1 cellular context compared by ENCODE assay signal in the genomic region with DNA sequence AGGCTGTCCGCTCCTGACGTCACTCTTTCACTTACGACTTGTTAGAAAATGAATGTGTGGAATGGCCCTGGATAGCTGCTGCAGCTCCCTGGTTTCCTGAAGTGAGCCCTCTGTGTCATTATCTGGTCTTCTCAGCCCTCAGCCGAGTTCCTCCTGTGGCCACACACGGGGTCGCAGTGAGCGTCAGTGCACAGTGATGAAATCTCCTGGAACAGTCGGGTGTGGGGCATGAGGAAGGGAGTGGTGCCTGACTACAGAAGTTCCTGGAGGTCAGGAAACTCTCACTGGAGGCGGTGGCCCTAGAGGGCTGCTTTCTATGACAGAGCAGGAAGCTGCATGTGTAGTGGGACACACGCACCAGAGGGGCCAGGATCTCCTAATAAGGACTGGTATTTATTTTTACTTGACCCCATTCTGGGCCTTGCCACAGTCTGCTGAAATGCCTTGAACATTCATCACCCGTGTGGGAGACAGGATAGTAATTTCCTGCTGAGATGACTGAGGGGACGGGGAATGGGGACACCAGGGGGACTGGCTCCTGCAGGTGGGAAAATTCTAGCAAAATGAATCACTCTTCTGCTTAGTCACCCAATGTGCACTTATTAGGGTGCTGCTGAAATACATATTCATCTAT.
TF ChIP-seq lines count a peak whose summit lies in the region.
"Not testable (repeated sequence)": the region's sequence is repeated elsewhere in the genome, so short reads cannot be mapped to it uniquely, and the experiment has no call there.

No MANE protein-coding gene starts in this region.

TF ChIP-seq in K562, 482 proteins besides CTCF, POLR2A, EP300 and RAD21 (continued from another document and continues in another):
- TF ChIP-seq, protein P1, sequence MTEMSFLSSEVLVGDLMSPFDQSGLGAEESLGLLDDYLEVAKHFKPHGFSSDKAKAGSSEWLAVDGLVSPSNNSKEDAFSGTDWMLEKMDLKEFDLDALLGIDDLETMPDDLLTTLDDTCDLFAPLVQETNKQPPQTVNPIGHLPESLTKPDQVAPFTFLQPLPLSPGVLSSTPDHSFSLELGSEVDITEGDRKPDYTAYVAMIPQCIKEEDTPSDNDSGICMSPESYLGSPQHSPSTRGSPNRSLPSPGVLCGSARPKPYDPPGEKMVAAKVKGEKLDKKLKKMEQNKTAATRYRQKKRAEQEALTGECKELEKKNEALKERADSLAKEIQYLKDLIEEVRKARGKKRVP (CRISPR knock-in tag; IDR thresholded peaks at IDR 0.05): peak; percentile 87
- peak; percentile 47; the same call in 1 of the 2 replicates for TF ChIP-seq NFIC (IDR thresholded peaks at IDR 0.05)
- TF ChIP-seq, protein P2, sequence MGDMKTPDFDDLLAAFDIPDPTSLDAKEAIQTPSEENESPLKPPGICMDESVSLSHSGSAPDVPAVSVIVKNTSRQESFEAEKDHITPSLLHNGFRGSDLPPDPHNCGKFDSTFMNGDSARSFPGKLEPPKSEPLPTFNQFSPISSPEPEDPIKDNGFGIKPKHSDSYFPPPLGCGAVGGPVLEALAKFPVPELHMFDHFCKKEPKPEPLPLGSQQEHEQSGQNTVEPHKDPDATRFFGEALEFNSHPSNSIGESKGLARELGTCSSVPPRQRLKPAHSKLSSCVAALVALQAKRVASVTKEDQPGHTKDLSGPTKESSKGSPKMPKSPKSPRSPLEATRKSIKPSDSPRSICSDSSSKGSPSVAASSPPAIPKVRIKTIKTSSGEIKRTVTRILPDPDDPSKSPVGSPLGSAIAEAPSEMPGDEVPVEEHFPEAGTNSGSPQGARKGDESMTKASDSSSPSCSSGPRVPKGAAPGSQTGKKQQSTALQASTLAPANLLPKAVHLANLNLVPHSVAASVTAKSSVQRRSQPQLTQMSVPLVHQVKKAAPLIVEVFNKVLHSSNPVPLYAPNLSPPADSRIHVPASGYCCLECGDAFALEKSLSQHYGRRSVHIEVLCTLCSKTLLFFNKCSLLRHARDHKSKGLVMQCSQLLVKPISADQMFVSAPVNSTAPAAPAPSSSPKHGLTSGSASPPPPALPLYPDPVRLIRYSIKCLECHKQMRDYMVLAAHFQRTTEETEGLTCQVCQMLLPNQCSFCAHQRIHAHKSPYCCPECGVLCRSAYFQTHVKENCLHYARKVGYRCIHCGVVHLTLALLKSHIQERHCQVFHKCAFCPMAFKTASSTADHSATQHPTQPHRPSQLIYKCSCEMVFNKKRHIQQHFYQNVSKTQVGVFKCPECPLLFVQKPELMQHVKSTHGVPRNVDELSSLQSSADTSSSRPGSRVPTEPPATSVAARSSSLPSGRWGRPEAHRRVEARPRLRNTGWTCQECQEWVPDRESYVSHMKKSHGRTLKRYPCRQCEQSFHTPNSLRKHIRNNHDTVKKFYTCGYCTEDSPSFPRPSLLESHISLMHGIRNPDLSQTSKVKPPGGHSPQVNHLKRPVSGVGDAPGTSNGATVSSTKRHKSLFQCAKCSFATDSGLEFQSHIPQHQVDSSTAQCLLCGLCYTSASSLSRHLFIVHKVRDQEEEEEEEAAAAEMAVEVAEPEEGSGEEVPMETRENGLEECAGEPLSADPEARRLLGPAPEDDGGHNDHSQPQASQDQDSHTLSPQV (IDR thresholded peaks at IDR 0.05): peak; percentile 75
- TF ChIP-seq MYC (IDR thresholded peaks at IDR 0.05; ENCODE audit: low read depth, low read length): peak; percentile 67
- not testable (repeated sequence) for TF ChIP-seq MYC (CRISPR knock-in tag; IDR thresholded peaks at IDR 0.05; ENCODE audit: borderline replicate concordance, low read depth); ETV6 (CRISPR knock-in tag; IDR thresholded peaks at IDR 0.05; ENCODE audit: borderline replicate concordance)
- peak; percentile 64 for TF ChIP-seq JUND (IDR thresholded peaks at IDR 0.05; ENCODE audit: borderline replicate concordance, low read depth, low read length)
- peak; percentile 80; the same call in 1 of the 3 replicates for TF ChIP-seq JUND (tag; IDR thresholded peaks at IDR 0.05; ENCODE audit: borderline replicate concordance, low read depth, low read length)
- TF ChIP-seq TAF9B (IDR thresholded peaks at IDR 0.05; ENCODE audit: partially characterized antibody): peak; percentile 53
- TF ChIP-seq NR2C1 (IDR thresholded peaks at IDR 0.05): peak; percentile 51; the same call in 1 of the 2 replicates
- peak; percentile 72 for TF ChIP-seq NR2C1 (tag; IDR thresholded peaks at IDR 0.05)
- TF ChIP-seq, protein P3, sequence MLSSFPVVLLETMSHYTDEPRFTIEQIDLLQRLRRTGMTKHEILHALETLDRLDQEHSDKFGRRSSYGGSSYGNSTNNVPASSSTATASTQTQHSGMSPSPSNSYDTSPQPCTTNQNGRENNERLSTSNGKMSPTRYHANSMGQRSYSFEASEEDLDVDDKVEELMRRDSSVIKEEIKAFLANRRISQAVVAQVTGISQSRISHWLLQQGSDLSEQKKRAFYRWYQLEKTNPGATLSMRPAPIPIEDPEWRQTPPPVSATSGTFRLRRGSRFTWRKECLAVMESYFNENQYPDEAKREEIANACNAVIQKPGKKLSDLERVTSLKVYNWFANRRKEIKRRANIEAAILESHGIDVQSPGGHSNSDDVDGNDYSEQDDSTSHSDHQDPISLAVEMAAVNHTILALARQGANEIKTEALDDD (IDR thresholded peaks at IDR 0.05): peak; percentile 75
- TF ChIP-seq TCF3 (CRISPR knock-in tag; IDR thresholded peaks at IDR 0.05): peak; percentile 88
- TF ChIP-seq ATF7 (IDR thresholded peaks at IDR 0.05): peak; percentile 92
- peak; percentile 74; the same call in 1 of the 2 replicates for TF ChIP-seq ZNF589 (CRISPR knock-in tag; IDR thresholded peaks at IDR 0.05; ENCODE audit: low read depth)
- TF ChIP-seq POLR2AphosphoS5 (IDR thresholded peaks at IDR 0.05; ENCODE audit: control insufficient read depth, insufficient read depth, low read depth, low read length): peak; percentile 56
- peak; percentile 36; the same call in 1 of the 2 replicates for TF ChIP-seq LCOR (CRISPR knock-in tag; IDR thresholded peaks at IDR 0.05)
- TF ChIP-seq ELF1 (tag; IDR thresholded peaks at IDR 0.05): peak; percentile 57; the same call in 1 of the 2 replicates
- TF ChIP-seq FOXK2 (conservative IDR thresholded peaks at IDR 0.05 in 1 of 2, IDR thresholded peaks at IDR 0.05 in 1 of 2; ENCODE audit: low read depth in 2 of 2): 0 out of 4 replicates have a peak, but pooled peaks of 1 of the 2 experiments have one; percentile 35
- TF ChIP-seq PHF8 (IDR thresholded peaks at IDR 0.05; ENCODE audit: borderline replicate concordance, low read length): peak; percentile 28; the same call in 1 of the 2 replicates
- peak; percentile 81; the same call in 1 of the 2 replicates for TF ChIP-seq DMBX1 (CRISPR knock-in tag; IDR thresholded peaks at IDR 0.05; ENCODE audit: borderline replicate concordance)
- TF ChIP-seq, protein P4, sequence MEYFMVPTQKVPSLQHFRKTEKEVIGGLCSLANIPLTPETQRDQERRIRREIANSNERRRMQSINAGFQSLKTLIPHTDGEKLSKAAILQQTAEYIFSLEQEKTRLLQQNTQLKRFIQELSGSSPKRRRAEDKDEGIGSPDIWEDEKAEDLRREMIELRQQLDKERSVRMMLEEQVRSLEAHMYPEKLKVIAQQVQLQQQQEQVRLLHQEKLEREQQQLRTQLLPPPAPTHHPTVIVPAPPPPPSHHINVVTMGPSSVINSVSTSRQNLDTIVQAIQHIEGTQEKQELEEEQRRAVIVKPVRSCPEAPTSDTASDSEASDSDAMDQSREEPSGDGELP (CRISPR knock-in tag; IDR thresholded peaks at IDR 0.05; ENCODE audit: borderline replicate concordance): peak; percentile 85
- TF ChIP-seq ZNF384 (IDR thresholded peaks at IDR 0.05; ENCODE audit: low read depth, low read length): 0 out of 2 replicates have a peak, but pooled peaks have one; percentile 4
- peak; percentile 61 to 86; a peak in 2 of 4 replicates for TF ChIP-seq MAZ (CRISPR knock-in tag; conservative IDR thresholded peaks at IDR 0.05 in 1 of 2, IDR thresholded peaks at IDR 0.05 in 1 of 2)
- TF ChIP-seq, protein P5, sequence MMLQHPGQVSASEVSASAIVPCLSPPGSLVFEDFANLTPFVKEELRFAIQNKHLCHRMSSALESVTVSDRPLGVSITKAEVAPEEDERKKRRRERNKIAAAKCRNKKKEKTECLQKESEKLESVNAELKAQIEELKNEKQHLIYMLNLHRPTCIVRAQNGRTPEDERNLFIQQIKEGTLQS (IDR thresholded peaks at IDR 0.05): peak; percentile 97
- TF ChIP-seq, protein P5 (CRISPR knock-in tag; conservative IDR thresholded peaks at IDR 0.05): peak; percentile 95
- peak; percentile 63; the same call in 1 of the 2 replicates for TF ChIP-seq ZNF584 (CRISPR knock-in tag; IDR thresholded peaks at IDR 0.05; ENCODE audit: low read depth)
- TF ChIP-seq GABPA (tag; conservative IDR thresholded peaks at IDR 0.05; ENCODE audit: low read depth): peak; percentile 61
- TF ChIP-seq ETV6 (IDR thresholded peaks at IDR 0.05; ENCODE audit: borderline replicate concordance in 1 of 2, low read depth in 2 of 2, low read length in 1 of 2): peak in 1 of 2 experiments; percentile 72; a peak in 2 of 4 replicates
- 0 out of 2 replicates have a peak, but pooled peaks have one; percentile 10 for TF ChIP-seq NFE2 (IDR thresholded peaks at IDR 0.05; ENCODE audit: low read depth)
- 0 out of 2 replicates have a peak, but pooled peaks have one; percentile 7 for TF ChIP-seq KLF13 (tag; IDR thresholded peaks at IDR 0.05; ENCODE audit: borderline replicate concordance, low read depth)
- TF ChIP-seq ZNF766 (CRISPR knock-in tag; conservative IDR thresholded peaks at IDR 0.05): peak; percentile 69; the same call in 1 of the 2 replicates
- peak; percentile 10; the same call in 1 of the 2 replicates for TF ChIP-seq ATF1 (CRISPR knock-in tag; IDR thresholded peaks at IDR 0.05)
- peak; percentile 89 for TF ChIP-seq ATF1 (tag; IDR thresholded peaks at IDR 0.05)
- peak; percentile 34 to 69; a peak in 2 of 4 replicates for TF ChIP-seq TEAD1 (CRISPR knock-in tag; IDR thresholded peaks at IDR 0.05)
- TF ChIP-seq, protein P6, sequence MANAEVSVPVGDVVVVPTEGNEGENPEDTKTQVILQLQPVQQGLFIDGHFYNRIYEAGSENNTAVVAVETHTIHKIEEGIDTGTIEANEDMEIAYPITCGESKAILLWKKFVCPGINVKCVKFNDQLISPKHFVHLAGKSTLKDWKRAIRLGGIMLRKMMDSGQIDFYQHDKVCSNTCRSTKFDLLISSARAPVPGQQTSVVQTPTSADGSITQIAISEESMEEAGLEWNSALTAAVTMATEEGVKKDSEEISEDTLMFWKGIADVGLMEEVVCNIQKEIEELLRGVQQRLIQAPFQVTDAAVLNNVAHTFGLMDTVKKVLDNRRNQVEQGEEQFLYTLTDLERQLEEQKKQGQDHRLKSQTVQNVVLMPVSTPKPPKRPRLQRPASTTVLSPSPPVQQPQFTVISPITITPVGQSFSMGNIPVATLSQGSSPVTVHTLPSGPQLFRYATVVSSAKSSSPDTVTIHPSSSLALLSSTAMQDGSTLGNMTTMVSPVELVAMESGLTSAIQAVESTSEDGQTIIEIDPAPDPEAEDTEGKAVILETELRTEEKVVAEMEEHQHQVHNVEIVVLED (CRISPR knock-in tag; IDR thresholded peaks at IDR 0.05): peak; percentile 26; the same call in 1 of the 2 replicates
- peak; percentile 51; the same call in 1 of the 2 replicates for TF ChIP-seq MBD2 (IDR thresholded peaks at IDR 0.05; ENCODE audit: borderline replicate concordance, low read depth)
- TF ChIP-seq, protein P7, sequence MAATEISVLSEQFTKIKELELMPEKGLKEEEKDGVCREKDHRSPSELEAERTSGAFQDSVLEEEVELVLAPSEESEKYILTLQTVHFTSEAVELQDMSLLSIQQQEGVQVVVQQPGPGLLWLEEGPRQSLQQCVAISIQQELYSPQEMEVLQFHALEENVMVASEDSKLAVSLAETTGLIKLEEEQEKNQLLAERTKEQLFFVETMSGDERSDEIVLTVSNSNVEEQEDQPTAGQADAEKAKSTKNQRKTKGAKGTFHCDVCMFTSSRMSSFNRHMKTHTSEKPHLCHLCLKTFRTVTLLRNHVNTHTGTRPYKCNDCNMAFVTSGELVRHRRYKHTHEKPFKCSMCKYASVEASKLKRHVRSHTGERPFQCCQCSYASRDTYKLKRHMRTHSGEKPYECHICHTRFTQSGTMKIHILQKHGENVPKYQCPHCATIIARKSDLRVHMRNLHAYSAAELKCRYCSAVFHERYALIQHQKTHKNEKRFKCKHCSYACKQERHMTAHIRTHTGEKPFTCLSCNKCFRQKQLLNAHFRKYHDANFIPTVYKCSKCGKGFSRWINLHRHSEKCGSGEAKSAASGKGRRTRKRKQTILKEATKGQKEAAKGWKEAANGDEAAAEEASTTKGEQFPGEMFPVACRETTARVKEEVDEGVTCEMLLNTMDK (IDR thresholded peaks at IDR 0.05; ENCODE audit: borderline replicate concordance, insufficient read depth, low read depth, low read length, poor library complexity, severe bottlenecking): peak; percentile 43
- peak; percentile 51 to 64 for TF ChIP-seq NRF1 (conservative IDR thresholded peaks at IDR 0.05 in 1 of 2, IDR thresholded peaks at IDR 0.05 in 1 of 2)
- TF ChIP-seq, protein P8, sequence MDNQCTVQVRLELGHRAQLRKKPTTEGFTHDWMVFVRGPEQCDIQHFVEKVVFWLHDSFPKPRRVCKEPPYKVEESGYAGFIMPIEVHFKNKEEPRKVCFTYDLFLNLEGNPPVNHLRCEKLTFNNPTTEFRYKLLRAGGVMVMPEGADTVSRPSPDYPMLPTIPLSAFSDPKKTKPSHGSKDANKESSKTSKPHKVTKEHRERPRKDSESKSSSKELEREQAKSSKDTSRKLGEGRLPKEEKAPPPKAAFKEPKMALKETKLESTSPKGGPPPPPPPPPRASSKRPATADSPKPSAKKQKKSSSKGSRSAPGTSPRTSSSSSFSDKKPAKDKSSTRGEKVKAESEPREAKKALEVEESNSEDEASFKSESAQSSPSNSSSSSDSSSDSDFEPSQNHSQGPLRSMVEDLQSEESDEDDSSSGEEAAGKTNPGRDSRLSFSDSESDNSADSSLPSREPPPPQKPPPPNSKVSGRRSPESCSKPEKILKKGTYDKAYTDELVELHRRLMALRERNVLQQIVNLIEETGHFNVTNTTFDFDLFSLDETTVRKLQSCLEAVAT (IDR thresholded peaks at IDR 0.05): 0 out of 4 replicates have a peak, but pooled peaks of 1 of the 2 experiments have one; percentile 25
- TF ChIP-seq YY1 (IDR thresholded peaks at IDR 0.05; ENCODE audit: borderline replicate concordance in 1 of 3, control insufficient read depth in 1 of 3, extremely low read depth in 1 of 3, insufficient read depth in 3 of 3, insufficient read length in 1 of 3, insufficient replicate concordance in 2 of 3, low read depth in 1 of 3, low read length in 2 of 3): peak in 1 of 3 experiments; percentile 13
- peak in 1 of 2 experiments; percentile 75; a peak in 1 of 4 replicates for TF ChIP-seq SRF (CRISPR knock-in tag; IDR thresholded peaks at IDR 0.05)
- peak; percentile 17 for TF ChIP-seq MEIS2 (IDR thresholded peaks at IDR 0.05; ENCODE audit: partially characterized antibody)
